Comparison of ENCODE assay signal across 27 cellular contexts in the genomic region with DNA sequence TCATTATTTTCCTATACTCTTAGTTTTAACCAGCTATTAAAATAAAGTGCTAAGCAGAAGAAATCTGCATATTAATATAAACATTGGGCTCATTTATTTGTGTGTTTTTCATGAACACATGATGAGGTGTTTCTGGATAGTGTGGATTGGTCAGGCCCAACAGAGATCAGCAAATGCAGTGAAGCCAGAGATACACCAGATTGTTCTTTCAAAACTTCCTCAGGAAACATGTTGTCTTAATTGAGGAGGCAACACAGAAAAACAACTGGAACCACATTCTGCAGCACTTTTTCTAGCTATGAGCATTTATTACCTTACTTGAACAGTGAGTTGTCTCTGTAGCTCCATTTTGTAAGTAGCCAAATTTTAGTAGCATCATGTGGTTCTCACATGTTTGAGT.
A peak's percentile ranks its signal among the peaks of the same experiment; 100 is the strongest.
DNase-seq lines count a peak whose midpoint lies in the region; ATAC-seq, FAIRE-seq and TF ChIP-seq lines count a peak whose summit lies in the region.
"Had no signal": no experiment of that assay in that cellular context is flagged by ENCODE, and none has a peak within 500 bp of the region (broad histone marks: within the 10 kb centered on the region; RNA-seq: fewer than 3 reads in every experiment).

No MANE protein-coding gene starts in this region.

- H3K4me1 Mint-ChIP-seq in natural killer cell treated with Interleukin-12 subunit alpha and Interleukin-12 subunit beta and Interleukin-15 and Interleukin-18, amount 100 ng/mL, for 72 hours (ENCODE audit: low read depth in 2 of 2), result no peaks in the 10 kb centered on the region
- H3K4me1 Mint-ChIP-seq: CD14-positive monocyte; CD4-positive, alpha-beta memory T cell had no signal

- dilution Hi-C loops in endothelial cell of umbilical vein (cut with MboI; ENCODE audit: extremely low pct_ligation_motif_present, low sequenced_read_pairs), result no loop called here

- H3K4me3 ChIP-seq in HCT116 (replicated peaks in 1 of 2; ENCODE audit: low read depth in 1 of 2, low read length in 2 of 2) (no peak overlapping the region), endothelial cell of umbilical vein (replicated peaks in 1 of 3; ENCODE audit: insufficient read depth in 1 of 3, low read depth in 1 of 3, low read length in 3 of 3) (no peak overlapping the region)
- H3K4me3 ChIP-seq: BLaER1, GM12878 had no signal

- ATAC-seq in HCT116 (no peak), foreskin keratinocyte (no peak), HG03159 (IDR thresholded peaks at IDR 0.05; ENCODE audit: unreplicated experiment) (no peak)
- ATAC-seq in natural killer cell treated with Interleukin-12 subunit alpha and Interleukin-12 subunit beta and Interleukin-15 and Interleukin-18, amount 100 ng/mL, for 72 hours, result no peak
- ATAC-seq: GM12878 had no signal

- POLR2A ChIA-PET in HCT116 (lab: Charles Lee), result no interaction called here
- POLR2A ChIA-PET in endothelial cell of umbilical vein (lab: Charles Lee), result no interaction called here

- TF ChIP-seq CTCF in HCT116 (IDR thresholded peaks at IDR 0.05 in 2 of 3, conservative IDR thresholded peaks at IDR 0.05 in 1 of 3; ENCODE audit: borderline replicate concordance in 1 of 3, insufficient read depth in 1 of 3, low read depth in 2 of 3, low read length in 2 of 3) (no peak), endothelial cell of umbilical vein (IDR thresholded peaks at IDR 0.05; ENCODE audit: extremely low read depth in 1 of 2, insufficient read depth in 1 of 2, low read depth in 1 of 2, low read length in 2 of 2) (no peak), foreskin keratinocyte (conservative IDR thresholded peaks at IDR 0.05) (no peak)

- no peaks in the 10 kb centered on the region for H4K20me1 ChIP-seq in HCT116 (ENCODE audit: insufficient read depth)
- H4K20me1 ChIP-seq in endothelial cell of umbilical vein (replicated peaks; ENCODE audit: control insufficient read depth, extremely low read depth, insufficient read depth, low read length), result no peaks in the 10 kb centered on the region
- H4K20me1 ChIP-seq: BLaER1 had no signal

- RAD21 ChIA-PET in HCT116 (lab: Charles Lee; ENCODE audit: low non-redundant PET in 1 of 2, low total read pairs in 2 of 2, uncharacterized antibody in 2 of 2, unreplicated experiment in 2 of 2), result interaction anchor here in 1 of 2 experiments (0.7 kb wide), 1 partner anchor 66 kb away, joined by 3 read pairs; no protein-coding TSS in a partner anchor

- no peaks in the 10 kb centered on the region for H3K9me2 ChIP-seq in HCT116 (ENCODE audit: insufficient read depth)

- intact Hi-C loops in HCT116 (cut with micrococcal nuclease) (no loop called here), endothelial cell of umbilical vein (cut with micrococcal nuclease) (no loop called here)

- TF ChIP-seq POLR2A in HCT116 (IDR thresholded peaks at IDR 0.05; ENCODE audit: borderline replicate concordance, extremely low read depth, insufficient read depth, insufficient read length) (no peak), endothelial cell of umbilical vein (IDR thresholded peaks at IDR 0.05; ENCODE audit: low read depth, low read length) (no peak)

- H2AFZ ChIP-seq in HCT116 (ENCODE audit: low read depth, low read length, poor library complexity, severe bottlenecking) (no peak overlapping the region), endothelial cell of umbilical vein (ENCODE audit: low read depth, low read length) (no peak overlapping the region)

- no peak for FAIRE-seq in endothelial cell of umbilical vein (lab: Jason Lieb, UNC)
- FAIRE-seq: A204.1, GM12878, GM12892, GM18507 had no signal

- DNase-seq in HCT116 (ENCODE audit: low read depth, low spot score), result no peak
- peak; percentile 73 for DNase-seq in endothelial cell of umbilical vein (ENCODE audit: low read depth, low spot score)
- no peak for DNase-seq in foreskin keratinocyte
- DNase-seq in anterior cingulate cortex (lab: John Stamatoyannopoulos, UW), result no peak
- DNase-seq in natural killer cell treated with Interleukin-12 subunit alpha and Interleukin-12 subunit beta and Interleukin-15 and Interleukin-18, amount 100 ng/mL, for 72 hours (ENCODE audit: low spot score), result no peak
- DNase-seq: ACHN; BE2C; C1 segment of cervical spinal cord; CD4-positive, alpha-beta memory T cell; CD4-positive, CD25-positive, alpha-beta regulatory T cell; CD8-positive, alpha-beta memory T cell; COR-L47; DMS 273 treated with DMSO at 0.1 percent for 48 hours; DMS153; DMS53; DMS79; DND-41; EL; GDM1 had no signal

- H3K36me3 Mint-ChIP-seq in natural killer cell treated with Interleukin-12 subunit alpha and Interleukin-12 subunit beta and Interleukin-15 and Interleukin-18, amount 100 ng/mL, for 72 hours, result no peaks in the 10 kb centered on the region
- H3K36me3 Mint-ChIP-seq: CD14-positive monocyte; CD4-positive, alpha-beta memory T cell; CD4-positive, CD25-positive, alpha-beta regulatory T cell had no signal

- peaks cover 70 to 85% of the 10 kb centered on the region in 2 experiments for H3K4me1 ChIP-seq in HCT116 (ENCODE audit: control insufficient read depth in 1 of 2, insufficient read depth in 2 of 2, low read length in 2 of 2)
- peaks cover 34% of the 10 kb centered on the region for H3K4me1 ChIP-seq in endothelial cell of umbilical vein (ENCODE audit: control insufficient read depth, extremely low read depth, insufficient read depth, low read length)
- peaks cover 18% of the 10 kb centered on the region for H3K4me1 ChIP-seq in foreskin keratinocyte
- H3K4me1 ChIP-seq: BE2C, BLaER1 had no signal

- no peaks in the 10 kb centered on the region for H3K9me1 ChIP-seq in endothelial cell of umbilical vein (replicated peaks; ENCODE audit: control insufficient read depth, extremely low read depth, insufficient read depth, low read length)

- H3K27me3 Mint-ChIP-seq in natural killer cell treated with Interleukin-12 subunit alpha and Interleukin-12 subunit beta and Interleukin-15 and Interleukin-18, amount 100 ng/mL, for 72 hours, result peaks cover 13 to 37% of the 10 kb centered on the region in 2 donors

- H3K79me2 ChIP-seq in HCT116 (ENCODE audit: insufficient read depth, low read length) (peaks cover 25% of the 10 kb centered on the region), endothelial cell of umbilical vein (ENCODE audit: control insufficient read depth, insufficient read depth, low read length) (no peaks in the 10 kb centered on the region)

- no peak overlapping the region for H3K4me3 Mint-ChIP-seq in natural killer cell treated with Interleukin-12 subunit alpha and Interleukin-12 subunit beta and Interleukin-15 and Interleukin-18, amount 100 ng/mL, for 72 hours
- H3K4me3 Mint-ChIP-seq: CD14-positive monocyte; CD4-positive, alpha-beta memory T cell; CD4-positive, CD25-positive, alpha-beta regulatory T cell; CD8-positive, alpha-beta memory T cell had no signal

- H3K27me3 ChIP-seq in HCT116 (ENCODE audit: insufficient read depth, low read length), result no peaks in the 10 kb centered on the region
- no peaks in the 10 kb centered on the region for H3K27me3 ChIP-seq in endothelial cell of umbilical vein (ENCODE audit: control insufficient read depth in 2 of 2, insufficient read depth in 2 of 2, low read length in 2 of 2)
- H3K27me3 ChIP-seq in foreskin keratinocyte, result no peaks in the 10 kb centered on the region
- H3K27me3 ChIP-seq: BE2C, BLaER1 had no signal

- TF ChIP-seq RAD21 in HCT116 (IDR thresholded peaks at IDR 0.05; ENCODE audit: low read depth), result no peak

- H3K36me3 ChIP-seq in HCT116 (ENCODE audit: control insufficient read depth in 1 of 2, insufficient read depth in 2 of 2, low read length in 2 of 2) (no peaks in the 10 kb centered on the region; a peak in 1 of 4 replicates), endothelial cell of umbilical vein (ENCODE audit: control insufficient read depth in 2 of 2, extremely low read depth in 1 of 2, insufficient read depth in 2 of 2, low read length in 2 of 2) (no peaks in the 10 kb centered on the region)
- H3K36me3 ChIP-seq: BE2C, BLaER1 had no signal

- no peaks in the 10 kb centered on the region for H3K9me3 ChIP-seq in HCT116 (ENCODE audit: control insufficient read depth in 1 of 2, insufficient read depth in 1 of 2, low read depth in 1 of 2, low read length in 2 of 2)
- no peaks in the 10 kb centered on the region for H3K9me3 ChIP-seq in endothelial cell of umbilical vein (replicated peaks; ENCODE audit: control insufficient read depth, insufficient read depth, low read length)
- H3K9me3 ChIP-seq: BE2C, BLaER1 had no signal

- H3K27ac Mint-ChIP-seq in natural killer cell treated with Interleukin-12 subunit alpha and Interleukin-12 subunit beta and Interleukin-15 and Interleukin-18, amount 100 ng/mL, for 72 hours, result no peak overlapping the region
- H3K27ac Mint-ChIP-seq: CD4-positive, CD25-positive, alpha-beta regulatory T cell; CD8-positive, alpha-beta memory T cell had no signal

- CTCF ChIA-PET in HCT116 (lab: Charles Lee) (no interaction called here), endothelial cell of umbilical vein (lab: Charles Lee) (interaction anchor here (0.6 to 1.1 kb wide), 4 partner anchors 11 to 355 kb away, joined by 3 to 4 read pairs (median 3); no protein-coding TSS in a partner anchor)

- H3K27ac ChIP-seq in HCT116 (ENCODE audit: low read depth, low read length) (peak overlapping the region; percentile 86; the same call in 1 of the 2 replicates), endothelial cell of umbilical vein (ENCODE audit: insufficient read depth, low read depth, low read length) (no peak overlapping the region), foreskin keratinocyte (peak overlapping the region; percentile 8)
- H3K27ac ChIP-seq: 22Rv1, BLaER1 had no signal

- BruUV-seq in HCT116 (replicated peaks; lab: Mats Ljungman, UMichigan) (no TSS peak), endothelial cell of umbilical vein (replicated peaks; lab: Mats Ljungman, UMichigan) (no TSS peak)

- H3K4me2 ChIP-seq in HCT116 (ENCODE audit: low read length), result no peak overlapping the region
- no peak overlapping the region for H3K4me2 ChIP-seq in endothelial cell of umbilical vein (ENCODE audit: insufficient read depth, low read length)
- H3K4me2 ChIP-seq: BLaER1 had no signal

- no peaks in the 10 kb centered on the region for H3K9me3 Mint-ChIP-seq in natural killer cell treated with Interleukin-12 subunit alpha and Interleukin-12 subunit beta and Interleukin-15 and Interleukin-18, amount 100 ng/mL, for 72 hours
- H3K9me3 Mint-ChIP-seq: CD14-positive monocyte; CD8-positive, alpha-beta memory T cell had no signal

- H3K9ac ChIP-seq in HCT116 (ENCODE audit: low read length) (no peak overlapping the region), endothelial cell of umbilical vein (replicated peaks; ENCODE audit: extremely low read depth, insufficient read depth, low read length) (no peak overlapping the region)
- H3K9ac ChIP-seq: BLaER1 had no signal

TF ChIP-seq in HCT116, 20 proteins besides CTCF, POLR2A, EP300 and RAD21 (continues in another document):
- no peak for TF ChIP-seq CEBPB (IDR thresholded peaks at IDR 0.05; ENCODE audit: low read depth)
- no peak for TF ChIP-seq EZH2phosphoT487 (IDR thresholded peaks at IDR 0.05; ENCODE audit: borderline replicate concordance)
- TF ChIP-seq ZFX (IDR thresholded peaks at IDR 0.05), result no peak

TF ChIP-seq in endothelial cell of umbilical vein, 7 proteins besides CTCF, POLR2A, EP300 and RAD21 (continues in another document):
- no peak for TF ChIP-seq POLR2AphosphoS5 (IDR thresholded peaks at IDR 0.05; ENCODE audit: insufficient read depth, low read depth, low read length)
- TF ChIP-seq MYC (IDR thresholded peaks at IDR 0.05; ENCODE audit: low read depth, low read length), result no peak
- TF ChIP-seq JUN (IDR thresholded peaks at IDR 0.05; ENCODE audit: borderline replicate concordance, insufficient read depth, insufficient read length, low read depth), result no peak
